In genomic region chr5:75839547-75839946, GRCh38 we compare ENCODE assay signal across 34 cellular contexts.
"Had no signal": no experiment of that assay in that cellular context is flagged by ENCODE, and none has a peak within 500 bp of the region (broad histone marks: within the 10 kb centered on the region; RNA-seq: fewer than 3 reads in every experiment).

No MANE protein-coding gene starts in this region.

- DNase-seq: Kasumi-1, MG63, NCI-H1048, NCI-H1092 treated with DMSO at 0.1 percent for 48 hours, NCI-H1105 treated with DMSO at 0.1 percent for 48 hours, NCI-H1417, NCI-H1436, NCI-H146, NCI-H1694, NCI-H187, NCI-H1930, NCI-H2029 treated with DMSO at 0.1 percent for 48 hours, NCI-H2081 treated with DMSO at 0.1 percent for 48 hours, NCI-H2107, NCI-H2171, NCI-H226, NCI-H446 treated with DMSO at 0.1 percent for 48 hours, NCI-H510A, NCI-H524, NCI-H526, NCI-H69, NCI-H748 treated with DMSO at 0.1 percent for 48 hours, NCI-H82, PC-9, SHP77, SIG-M5, SJCRH30, T-cell had no signal

- H3K36me3 ChIP-seq: MG63, SJCRH30 had no signal

- H2AFZ ChIP-seq: PC-9 had no signal

- H3K4me2 ChIP-seq: PC-9 had no signal

- H3K4me3 ChIP-seq: MG63, PC-9, SJCRH30, SK-N-MC had no signal

- H3K9me3 ChIP-seq: MG63, SJCRH30 had no signal

- ATAC-seq: Panc1, Right ventricle myocardium inferior, SK-N-SH treated with all-trans-retinoic acid at 6 μM for 48 hours, T-cell had no signal

- FAIRE-seq: RCC 7860 had no signal

- H3K27me3 ChIP-seq: MG63, SJCRH30 had no signal

- H3K27ac ChIP-seq: PC-9, RWPE1, SJCRH30, SK-N-MC had no signal

- H3K4me1 ChIP-seq: SJCRH30 had no signal
